Comparison of ENCODE assay signal across 8 cellular contexts in the genomic region with DNA sequence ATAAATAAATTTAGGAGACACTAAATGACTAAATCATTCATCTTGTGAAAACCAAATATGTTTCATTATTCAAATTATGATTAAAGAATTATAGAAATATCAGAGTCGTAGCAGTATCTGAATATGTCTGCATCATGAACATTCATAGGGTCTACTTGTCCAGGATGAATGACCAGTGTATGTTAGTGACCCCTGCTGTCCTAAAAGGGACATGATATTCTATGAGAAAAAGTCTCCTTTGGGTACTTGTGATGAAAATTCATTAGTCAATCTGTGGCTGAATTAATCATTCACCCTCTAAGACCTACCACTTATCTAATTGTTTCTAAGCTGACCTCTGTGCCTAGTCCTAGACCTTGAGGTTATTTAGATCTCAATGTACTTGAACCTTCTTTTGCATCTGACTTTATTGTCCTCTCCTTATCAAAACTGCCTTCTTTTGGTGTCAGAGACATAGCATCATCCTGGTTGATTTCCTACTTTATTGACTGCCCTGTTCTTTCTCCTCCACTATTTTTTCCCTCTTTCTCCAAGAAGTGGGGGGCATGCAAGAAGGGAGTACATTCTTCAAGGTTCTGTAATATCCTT.
DNase-seq lines count a peak whose midpoint lies in the region; ATAC-seq and TF ChIP-seq lines count a peak whose summit lies in the region.

No MANE protein-coding gene starts in this region.

- H3K9me3 ChIP-seq in vagina (no peaks in the 10 kb centered on the region), uterus (no peaks in the 10 kb centered on the region)

- DNase-seq in CMK (ENCODE audit: low read depth) (peak; percentile 4), iPS-NIHi11 (ENCODE audit: low spot score) (peak; percentile 10), vagina (ENCODE audit: extremely low spot score in 2 of 2) (no peak), COLO829 (ENCODE audit: low spot score) (no peak), uterus (no peak), NK-92 (lab: John Stamatoyannopoulos, UW; ENCODE audit: unreplicated experiment) (no peak)

- H3K4me1 ChIP-seq in vagina, result peaks cover 17% of the 10 kb centered on the region
- no peaks in the 10 kb centered on the region for H3K4me1 ChIP-seq in uterus

- no peak overlapping the region for H3K27ac ChIP-seq in VCaP
- H3K27ac ChIP-seq in vagina, result no peak overlapping the region
- H3K27ac ChIP-seq in uterus, result no peak overlapping the region

- TF ChIP-seq CTCF in VCaP (conservative IDR thresholded peaks at IDR 0.05), result peak; percentile 65
- peak in 1 of 3 experiments; percentile 9 for TF ChIP-seq CTCF in vagina (IDR thresholded peaks at IDR 0.05)
- peak in 1 of 4 experiments; percentile 12 for TF ChIP-seq CTCF in uterus (IDR thresholded peaks at IDR 0.05)

- intact Hi-C loops in vagina (cut with DNase I) (no loop called here), uterus (cut with DNase I; ENCODE audit: low total_unique reads) (no loop called here)

- H3K36me3 ChIP-seq in vagina, result no peaks in the 10 kb centered on the region
- H3K36me3 ChIP-seq in uterus, result no peaks in the 10 kb centered on the region

- TF ChIP-seq POLR2A in vagina (IDR thresholded peaks at IDR 0.05) (no peak), uterus (IDR thresholded peaks at IDR 0.05) (no peak)

- peak; percentile 64 for ATAC-seq in HG02798 (IDR thresholded peaks at IDR 0.05; ENCODE audit: poor library complexity, unreplicated experiment)

- no peak overlapping the region for H3K4me3 ChIP-seq in vagina
- H3K4me3 ChIP-seq in uterus, result no peak overlapping the region

- H3K27me3 ChIP-seq in vagina, result no peaks in the 10 kb centered on the region
- H3K27me3 ChIP-seq in uterus, result no peaks in the 10 kb centered on the region

Comparison
In these comparisons a context has a peak if more than half of its experiments do, and no peak if none do; other contexts are left out.
1. DNase-seq: peak in CMK (single experiment) and iPS-NIHi11 (single experiment); none in vagina (0 of 2), COLO829 (single experiment), uterus (0 of 2) and NK-92 (single experiment).